8 cellular contexts compared by ENCODE assay signal in genomic region chr2:62705859-62706720, GRCh38. TPM values are rescaled to one million over a fixed set of nuclear protein-coding genes. Genes with fewer than 3 reads are reported as not detected.
DNase-seq lines count a peak whose midpoint lies in the region; ATAC-seq, FAIRE-seq and TF ChIP-seq lines count a peak whose summit lies in the region.

No MANE protein-coding gene starts in this region.

- peak; percentile 61 for FAIRE-seq in GM12892 (lab: Jason Lieb, UNC)

- TF ChIP-seq POLR2A in GM12892 (IDR thresholded peaks at IDR 0.05; ENCODE audit: low read depth, low read length), result no peak

- DNase-seq in AG09319 (ENCODE audit: extremely low read depth, low read depth), result peak; percentile 43
- peak; percentile 30 for DNase-seq in GM12892 (ENCODE audit: insufficient read length)
- DNase-seq in HL-60 (ENCODE audit: low read depth in 1 of 2, low spot score in 1 of 2), result peak; percentile 20 to 52
- DNase-seq in RPMI8226, result peak; percentile 61
- peak in 56 of 58 donors; percentile 22 to 88 (median 69) for DNase-seq in anterior cingulate cortex (lab: John Stamatoyannopoulos, UW)
- peak; percentile 72 for DNase-seq in left ventricle myocardium superior
- peak; percentile 47 for DNase-seq in pons (ENCODE audit: low spot score)

- peak; percentile 23 for TF ChIP-seq CTCF in AG09319 (IDR thresholded peaks at IDR 0.05; ENCODE audit: low read depth, low read length)
- TF ChIP-seq CTCF in HL-60 (IDR thresholded peaks at IDR 0.05; ENCODE audit: insufficient read depth, low read length), result no peak

- peak overlapping the region; percentile 73 for H3K27ac ChIP-seq in HL-60 (replicated peaks)

- intact Hi-C loops in left ventricle myocardium superior (cut with micrococcal nuclease), result no loop called here

- H3K27me3 ChIP-seq in HL-60 (ENCODE audit: insufficient read depth, poor library complexity, severe bottlenecking), result no peaks in the 10 kb centered on the region

- H3K4me3 ChIP-seq in HL-60 (replicated peaks; ENCODE audit: insufficient read depth, low read length), result peak overlapping the region; percentile 67

- peak; percentile 54 for ATAC-seq in left ventricle myocardium superior
- no peak for ATAC-seq in GM18519 (IDR thresholded peaks at IDR 0.05; ENCODE audit: low FRiP score, unreplicated experiment)

RNA-seq across cellular contexts. Expression of gene EHBP1, which starts 0.6 kb away (rescaled TPM):
- 13.9 TPM for polyA plus RNA-seq in GM12892 (2012; ENCODE audit: missing spikeins)
- total RNA-seq in left ventricle myocardium superior, result 21.8 TPM
